19 cellular contexts compared by ENCODE assay signal in genomic region chr9:80994892-80995291, GRCh38.
DNase-seq lines count a peak whose midpoint lies in the region; ATAC-seq and TF ChIP-seq lines count a peak whose summit lies in the region.
"Had no signal": no experiment of that assay in that cellular context is flagged by ENCODE, and none has a peak within 500 bp of the region (broad histone marks: within the 10 kb centered on the region; RNA-seq: fewer than 3 reads in every experiment).

No MANE protein-coding gene starts in this region.

- no peak overlapping the region; the same call in 1 of the 2 replicates for H3K4me2 ChIP-seq in PC-3 (ENCODE audit: low read length)

- H4K20me1 ChIP-seq in PC-3 (ENCODE audit: low read length) = no peaks in the 10 kb centered on the region

- H3F3A ChIP-seq in PC-3 (ENCODE audit: low read length, unreplicated experiment) = no peaks in the 10 kb centered on the region

- ATAC-seq in PC-3 (peak; percentile 71), HG02798 (IDR thresholded peaks at IDR 0.05; ENCODE audit: poor library complexity, unreplicated experiment) (no peak), sciatic nerve (no peak), GM18861 (IDR thresholded peaks at IDR 0.05; ENCODE audit: unreplicated experiment) (no peak), GM18858 (IDR thresholded peaks at IDR 0.05; ENCODE audit: unreplicated experiment) (no peak)
- ATAC-seq: GM12878; K562; lower lobe of right lung; naive thymus-derived CD4-positive, alpha-beta T cell; T-cell had no signal

- peaks cover 15% of the 10 kb centered on the region for H3K4me1 ChIP-seq in PC-3 (ENCODE audit: insufficient read depth, low read length)
- H3K4me1 ChIP-seq: lower lobe of right lung, parathyroid adenoma had no signal

- POLR2A ChIA-PET in PC-3 (lab: Charles Lee; ENCODE audit: unreplicated experiment) = no interaction called here

- no TSS peak for BruUV-seq in PC-3 (replicated peaks; lab: Mats Ljungman, UMichigan)

- TF ChIP-seq CTCF in PC-3 (conservative IDR thresholded peaks at IDR 0.05; ENCODE audit: low read depth, low read length) = no peak

- no peak overlapping the region for H3K4me3 ChIP-seq in PC-3 (ENCODE audit: low read length)
- H3K4me3 ChIP-seq: GM12878, K562, lower lobe of right lung had no signal

- H3K9ac ChIP-seq in PC-3 (ENCODE audit: low read length) = peak overlapping the region; percentile 17; the same call in 1 of the 2 replicates
- H3K9ac ChIP-seq: parathyroid adenoma had no signal

- peak overlapping the region; percentile 56 for H3K27ac ChIP-seq in PC-3 (ENCODE audit: low read length)
- H3K27ac ChIP-seq: lower lobe of right lung, parathyroid adenoma had no signal

- intact Hi-C loops in PC-3 (cut with micrococcal nuclease) = no loop called here
- intact Hi-C loops in sciatic nerve (cut with DNase I) = no loop called here

- DNase-seq in H4 (ENCODE audit: low spot score) (peak; percentile 34), PC-3 (peak; percentile 52), dermis blood vessel endothelial cell (peak; percentile 38), lung microvascular endothelial cell (ENCODE audit: low read depth in 2 of 2) (peak; percentile 17 to 85), sciatic nerve (ENCODE audit: low spot score) (no peak)
- DNase-seq: AML-193; Calu3; endodermal cell; lower lobe of right lung; naive thymus-derived CD4-positive, alpha-beta T cell; NCI-H1417; NCI-H2171; T-cell had no signal

- no peaks in the 10 kb centered on the region for H3K27me3 ChIP-seq in PC-3 (ENCODE audit: low read length)

- H3K9me3 ChIP-seq in PC-3 (ENCODE audit: low read length) = no peaks in the 10 kb centered on the region
- H3K9me3 ChIP-seq: lower lobe of right lung had no signal

- no peaks in the 10 kb centered on the region for H3K36me3 ChIP-seq in PC-3 (ENCODE audit: low read depth, low read length)
- H3K36me3 ChIP-seq: lower lobe of right lung had no signal

- no peaks in the 10 kb centered on the region for H3K79me2 ChIP-seq in PC-3 (ENCODE audit: low read length)
- H3K79me2 ChIP-seq: parathyroid adenoma had no signal

- CTCF ChIA-PET in PC-3 (lab: Charles Lee) = no interaction called here

- no peaks in the 10 kb centered on the region for H3K9me2 ChIP-seq in PC-3 (replicated peaks; ENCODE audit: low read length)

- H2AFZ ChIP-seq in PC-3 (ENCODE audit: low read length) = peak overlapping the region; percentile 59; the same call in 1 of the 2 replicates
- H2AFZ ChIP-seq: parathyroid adenoma had no signal
